7 cellular contexts compared by ENCODE assay signal in the genomic region with DNA sequence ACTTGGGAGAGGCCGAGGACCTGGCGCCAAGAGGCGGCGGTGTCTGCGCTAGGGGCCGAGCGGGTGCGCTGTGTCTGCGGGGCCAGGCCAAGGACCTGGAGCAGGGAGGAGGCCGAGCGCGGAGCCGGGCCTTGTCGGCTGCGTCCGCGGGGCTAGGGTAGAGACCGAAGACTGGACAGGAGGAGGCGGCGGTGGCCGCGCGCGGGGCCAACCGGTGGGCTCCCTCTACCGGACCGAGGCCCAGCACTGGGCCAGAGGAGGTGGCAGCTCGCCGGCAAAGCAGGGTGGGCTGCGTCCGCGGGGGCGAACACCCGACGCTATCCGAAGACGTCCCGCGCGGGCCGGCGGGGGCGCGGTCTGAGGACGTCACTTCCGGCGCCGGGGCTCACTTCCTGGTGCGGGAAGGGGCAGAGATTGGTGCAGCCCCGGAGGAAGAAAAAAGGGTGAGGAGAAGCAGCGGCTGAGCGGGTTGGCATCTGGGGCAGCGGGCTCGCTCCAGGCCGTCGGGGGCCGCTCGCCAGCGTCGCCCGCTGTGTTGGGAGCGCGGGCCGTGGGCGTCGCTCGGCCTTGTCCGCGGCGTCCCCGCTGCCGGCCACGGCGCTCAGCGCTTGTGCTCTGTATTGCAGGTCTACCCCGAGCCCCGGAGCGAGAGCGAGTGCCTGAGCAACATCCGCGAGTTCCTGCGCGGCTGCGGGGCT.
DNase-seq lines count a peak whose midpoint lies in the region; ATAC-seq and TF ChIP-seq lines count a peak whose summit lies in the region.

No MANE protein-coding gene starts in this region.

- TF ChIP-seq CTCF in astrocyte of the cerebellum (IDR thresholded peaks at IDR 0.05; ENCODE audit: low read depth, low read length, missing control alignments) = peak; percentile 31

- H3K4me3 ChIP-seq in astrocyte of the cerebellum (ENCODE audit: low read depth, low read length) = peak overlapping the region; percentile 62

- TF ChIP-seq POLR2A in GM18505 (IDR thresholded peaks at IDR 0.05; ENCODE audit: borderline replicate concordance, extremely low read depth, insufficient read depth, insufficient read length) = peak; percentile 87

- DNase-seq in NCI-H187 treated with DMSO at 0.1 percent for 48 hours (lab: John Stamatoyannopoulos, UW) (peak; percentile 67), T-helper 22 cell (ENCODE audit: low read depth) (peak; percentile 82), astrocyte of the cerebellum (ENCODE audit: low read depth) (peak; percentile 76), hippocampal formation (lab: John Stamatoyannopoulos, UW) (peak; percentile 74 to 90), retina (peak; percentile 100)

- in situ Hi-C loops in astrocyte of the cerebellum (cut with HindIII; ENCODE audit: low sequenced_read_pairs) = no loop called here

- ATAC-seq in GM18505 (IDR thresholded peaks at IDR 0.05; ENCODE audit: unreplicated experiment) (peak; percentile 90), HG02943 (IDR thresholded peaks at IDR 0.05; ENCODE audit: low read depth, unreplicated experiment) (peak; percentile 88)

Comparison
In these comparisons a context has a peak if more than half of its experiments do, and no peak if none do; other contexts are left out.
1. Peak in every context shown above with its lines: DNase-seq, ATAC-seq and H3K4me3 ChIP-seq.